ENCODE assay signal across 26 cellular contexts in genomic region chr4:181753189-181753588, GRCh38.
"Had no signal": no experiment of that assay in that cellular context is flagged by ENCODE, and none has a peak within 500 bp of the region (broad histone marks: within the 10 kb centered on the region; RNA-seq: fewer than 3 reads in every experiment).

No MANE protein-coding gene starts in this region.

- H3K9ac ChIP-seq: neural progenitor cell, parathyroid adenoma had no signal

- H2AFZ ChIP-seq: neural progenitor cell, parathyroid adenoma had no signal

- H3K36me3 Mint-ChIP-seq: natural killer cell treated with Interleukin-12 subunit alpha and Interleukin-12 subunit beta and Interleukin-15 and Interleukin-18, amount 100 ng/mL, for 72 hours; neural progenitor cell had no signal

- H3K27me3 ChIP-seq: esophagus muscularis mucosa, gastroesophageal sphincter, neural progenitor cell, stomach had no signal

- H3K4me1 ChIP-seq: esophagus muscularis mucosa, gastroesophageal sphincter, left ventricle myocardium inferior, parathyroid adenoma, prostate gland, stomach had no signal

- H3K9me3 Mint-ChIP-seq: dendritic cell treated with granulocyte-macrophage colony-stimulating factor and Interleukin-4, amounts not matched to agents 40 ng/mL and 50 ng/mL, for 4 days; neural progenitor cell had no signal

- DNase-seq: effector memory CD8-positive, alpha-beta T cell; foreskin fibroblast; glutamatergic neuron; left cardiac atrium; left ventricle myocardium inferior; mesenchymal stem cell; midbrain; nucleus accumbens; retina; stimulated activated CD4-positive, alpha-beta T cell treated with anti-CD3 and anti-CD28 coated beads, Interleukin-2, amount 100 ng/mL, for 24 hours; stimulated activated CD4-positive, alpha-beta T cell treated with anti-CD3 and anti-CD28 coated beads, Interleukin-4, amount 100 ng/mL, for 4 hours; stimulated activated naive CD4-positive, alpha-beta T cell; stomach; substantia nigra; trophoblast cell had no signal

- H3K79me2 ChIP-seq: parathyroid adenoma had no signal

- H3K27ac ChIP-seq: epithelial cell of prostate, esophagus muscularis mucosa, gastroesophageal sphincter, left ventricle myocardium inferior, neural progenitor cell, parathyroid adenoma, prostate gland, stomach, thoracic aorta had no signal

- H3K27me3 Mint-ChIP-seq: dendritic cell treated with granulocyte-macrophage colony-stimulating factor and Interleukin-4, amounts not matched to agents 40 ng/mL and 50 ng/mL, for 4 days; effector memory CD8-positive, alpha-beta T cell; natural killer cell treated with Interleukin-12 subunit alpha and Interleukin-12 subunit beta and Interleukin-15 and Interleukin-18, amount 100 ng/mL, for 72 hours had no signal

- H3K4me2 ChIP-seq: neural progenitor cell had no signal

- H3K9me3 ChIP-seq: esophagus muscularis mucosa, gastroesophageal sphincter, left ventricle myocardium inferior, prostate gland, stomach, thoracic aorta had no signal

- H3K36me3 ChIP-seq: esophagus muscularis mucosa, gastroesophageal sphincter, left ventricle myocardium inferior, neural progenitor cell, prostate gland, stomach, thoracic aorta had no signal

- H3K27ac Mint-ChIP-seq: dendritic cell treated with granulocyte-macrophage colony-stimulating factor and Interleukin-4, amounts not matched to agents 40 ng/mL and 50 ng/mL, for 4 days; effector memory CD8-positive, alpha-beta T cell; natural killer cell treated with Interleukin-12 subunit alpha and Interleukin-12 subunit beta and Interleukin-15 and Interleukin-18, amount 100 ng/mL, for 72 hours; neural progenitor cell had no signal

- H3K4me3 ChIP-seq: esophagus muscularis mucosa, gastroesophageal sphincter, left ventricle myocardium inferior, lung, neural progenitor cell, prostate gland, stomach, thoracic aorta had no signal

- ATAC-seq: effector memory CD8-positive, alpha-beta T cell; gastroesophageal sphincter; left cardiac atrium; natural killer cell treated with Interleukin-12 subunit alpha and Interleukin-12 subunit beta and Interleukin-15 and Interleukin-18, amount 100 ng/mL, for 72 hours; sciatic nerve had no signal

- H3K4me3 Mint-ChIP-seq: dendritic cell treated with granulocyte-macrophage colony-stimulating factor and Interleukin-4, amounts not matched to agents 40 ng/mL and 50 ng/mL, for 4 days; effector memory CD8-positive, alpha-beta T cell; natural killer cell treated with Interleukin-12 subunit alpha and Interleukin-12 subunit beta and Interleukin-15 and Interleukin-18, amount 100 ng/mL, for 72 hours; neural progenitor cell had no signal
